15 cellular contexts compared by ENCODE assay signal in the genomic region with DNA sequence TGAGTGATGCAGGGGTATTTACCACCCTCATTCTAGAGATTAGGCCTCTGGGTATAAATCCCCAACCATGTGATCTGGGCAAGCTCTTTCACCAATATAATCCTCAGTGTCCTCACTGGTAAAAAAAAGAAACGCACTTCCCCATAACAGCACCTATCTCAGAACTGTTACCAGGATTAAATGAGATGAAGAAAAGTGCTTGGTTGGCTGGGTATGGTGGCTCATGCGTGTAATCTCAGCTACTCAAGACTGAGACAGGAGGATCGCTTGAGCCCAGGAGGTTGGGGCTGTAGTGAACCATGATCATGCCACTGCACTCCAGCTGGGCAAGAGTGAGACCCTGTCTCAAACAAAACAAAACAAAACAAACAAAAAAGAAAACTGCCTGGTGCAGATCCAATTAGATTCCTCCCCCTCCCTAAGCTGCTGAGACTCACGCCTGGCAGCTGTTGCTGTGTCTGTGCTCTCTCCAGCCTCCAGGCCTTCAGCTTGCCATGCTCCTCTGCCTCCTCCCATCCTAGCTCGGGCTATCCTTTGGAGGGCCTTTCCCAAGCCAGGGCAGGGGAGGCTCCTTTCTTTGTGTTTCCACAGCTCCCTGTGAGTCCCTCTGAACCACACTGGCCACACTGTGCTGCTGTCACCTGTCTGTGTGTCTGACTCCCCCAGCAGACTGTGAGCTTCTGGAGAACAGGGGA. TPM values are rescaled to one million over a fixed set of nuclear protein-coding genes. Genes with fewer than 3 reads are reported as not detected.
DNase-seq lines count a peak whose midpoint lies in the region; ATAC-seq, FAIRE-seq and TF ChIP-seq lines count a peak whose summit lies in the region.
"Had no signal": no experiment of that assay in that cellular context is flagged by ENCODE, and none has a peak within 500 bp of the region (broad histone marks: within the 10 kb centered on the region; RNA-seq: fewer than 3 reads in every experiment).

No MANE protein-coding gene starts in this region.

- H3K27me3 ChIP-seq in foreskin keratinocyte = no peaks in the 10 kb centered on the region
- H3K27me3 ChIP-seq: SJSA1 had no signal

- peak overlapping the region in 1 of 2 donors; percentile 50 for H3K27ac Mint-ChIP-seq in stimulated activated naive CD8-positive, alpha-beta T cell treated with anti-CD3 and anti-CD28 coated beads, Interleukin-15, amount 100 ng/mL, for 72 hours
- peak overlapping the region; percentile 98 for H3K27ac Mint-ChIP-seq in glutamatergic neuron (ENCODE audit: unreplicated experiment)
- H3K27ac Mint-ChIP-seq in natural killer cell treated with Interleukin-12 subunit alpha and Interleukin-12 subunit beta and Interleukin-15 and Interleukin-18, amount 100 ng/mL, for 72 hours = no peak overlapping the region

- no peak for TF ChIP-seq POLR2A in H54 (IDR thresholded peaks at IDR 0.05; ENCODE audit: low read depth, low read length)

- DNase-seq in stimulated activated naive CD8-positive, alpha-beta T cell treated with anti-CD3 and anti-CD28 coated beads, Interleukin-15, Interleukin-2, amounts not matched to agents 100 U/mL and 50 U/mL, for 24 hours = no peak
- no peak for DNase-seq in stimulated activated naive CD8-positive, alpha-beta T cell treated with anti-CD3 and anti-CD28 coated beads, Interleukin-15, amount 100 ng/mL, for 72 hours
- DNase-seq in NCI-H82 treated with DMSO at 0.1 percent for 48 hours (lab: John Stamatoyannopoulos, UW; ENCODE audit: unreplicated experiment) (peak; percentile 98), glutamatergic neuron (peak; percentile 51), H54 (ENCODE audit: insufficient read length, low spot score) (no peak), foreskin keratinocyte (no peak)
- no peak for DNase-seq in natural killer cell treated with Interleukin-12 subunit alpha and Interleukin-12 subunit beta and Interleukin-15 and Interleukin-18, amount 100 ng/mL, for 72 hours (ENCODE audit: low spot score)
- DNase-seq: GOT3, NCI-H1417 treated with DMSO at 0.1 percent for 48 hours, NCI-H2081 treated with DMSO at 0.1 percent for 48 hours, NCI-H2227 treated with DMSO at 0.1 percent for 48 hours had no signal

- H3K4me1 Mint-ChIP-seq in stimulated activated naive CD8-positive, alpha-beta T cell treated with anti-CD3 and anti-CD28 coated beads, Interleukin-15, amount 100 ng/mL, for 72 hours = no peaks in the 10 kb centered on the region
- H3K4me1 Mint-ChIP-seq in glutamatergic neuron (ENCODE audit: low read depth, unreplicated experiment) = peaks cover 9% of the 10 kb centered on the region
- H3K4me1 Mint-ChIP-seq in natural killer cell treated with Interleukin-12 subunit alpha and Interleukin-12 subunit beta and Interleukin-15 and Interleukin-18, amount 100 ng/mL, for 72 hours (ENCODE audit: low read depth in 2 of 2) = peaks cover 0 to 6% of the 10 kb centered on the region in 2 donors

- no peaks in the 10 kb centered on the region for H3K9me3 Mint-ChIP-seq in stimulated activated naive CD8-positive, alpha-beta T cell treated with anti-CD3 and anti-CD28 coated beads, Interleukin-15, amount 100 ng/mL, for 72 hours
- peaks cover 5% of the 10 kb centered on the region for H3K9me3 Mint-ChIP-seq in glutamatergic neuron (ENCODE audit: unreplicated experiment)
- H3K9me3 Mint-ChIP-seq in natural killer cell treated with Interleukin-12 subunit alpha and Interleukin-12 subunit beta and Interleukin-15 and Interleukin-18, amount 100 ng/mL, for 72 hours = no peaks in the 10 kb centered on the region

- no peaks in the 10 kb centered on the region for H3K27me3 Mint-ChIP-seq in stimulated activated naive CD8-positive, alpha-beta T cell treated with anti-CD3 and anti-CD28 coated beads, Interleukin-15, amount 100 ng/mL, for 72 hours
- H3K27me3 Mint-ChIP-seq in glutamatergic neuron (ENCODE audit: unreplicated experiment) = peaks cover 7% of the 10 kb centered on the region
- H3K27me3 Mint-ChIP-seq in natural killer cell treated with Interleukin-12 subunit alpha and Interleukin-12 subunit beta and Interleukin-15 and Interleukin-18, amount 100 ng/mL, for 72 hours = no peaks in the 10 kb centered on the region

- H3K36me3 Mint-ChIP-seq in glutamatergic neuron (ENCODE audit: unreplicated experiment) = peaks cover 7% of the 10 kb centered on the region
- no peaks in the 10 kb centered on the region for H3K36me3 Mint-ChIP-seq in natural killer cell treated with Interleukin-12 subunit alpha and Interleukin-12 subunit beta and Interleukin-15 and Interleukin-18, amount 100 ng/mL, for 72 hours

- H3K27ac ChIP-seq in foreskin keratinocyte = no peak overlapping the region
- H3K27ac ChIP-seq: C4-2B, SJSA1 had no signal

- no peak for FAIRE-seq in H54 (lab: Jason Lieb, UNC)

- peak; percentile 23 for ATAC-seq in stimulated activated naive CD8-positive, alpha-beta T cell treated with anti-CD3 and anti-CD28 coated beads, Interleukin-15, Interleukin-2, amounts not matched to agents 100 U/mL and 50 U/mL, for 24 hours
- no peak for ATAC-seq in stimulated activated naive CD8-positive, alpha-beta T cell treated with anti-CD3 and anti-CD28 coated beads, Interleukin-15, amount 100 ng/mL, for 72 hours
- ATAC-seq in foreskin keratinocyte = no peak
- ATAC-seq in natural killer cell treated with Interleukin-12 subunit alpha and Interleukin-12 subunit beta and Interleukin-15 and Interleukin-18, amount 100 ng/mL, for 72 hours = no peak

- TF ChIP-seq CTCF in glutamatergic neuron (IDR thresholded peaks at IDR 0.05; ENCODE audit: partially characterized antibody, unreplicated experiment) (no peak), foreskin keratinocyte (conservative IDR thresholded peaks at IDR 0.05) (no peak)

- H3K4me1 ChIP-seq in foreskin keratinocyte = no peaks in the 10 kb centered on the region
- H3K4me1 ChIP-seq: SJSA1 had no signal

- no peak overlapping the region for H3K4me3 Mint-ChIP-seq in stimulated activated naive CD8-positive, alpha-beta T cell treated with anti-CD3 and anti-CD28 coated beads, Interleukin-15, amount 100 ng/mL, for 72 hours
- peak overlapping the region; percentile 67 for H3K4me3 Mint-ChIP-seq in glutamatergic neuron (ENCODE audit: unreplicated experiment)
- H3K4me3 Mint-ChIP-seq in natural killer cell treated with Interleukin-12 subunit alpha and Interleukin-12 subunit beta and Interleukin-15 and Interleukin-18, amount 100 ng/mL, for 72 hours = no peak overlapping the region

RNA-seq across cellular contexts. Expression of gene CYB5RL, which starts 19.0 kb away (rescaled TPM):
- total RNA-seq in glutamatergic neuron (ENCODE audit: unreplicated experiment) (6.8 TPM), foreskin keratinocyte (2.5 and 2.8 TPM in 2 replicates)
- 2.1 and 2.6 TPM in 2 replicates for polyA plus RNA-seq in foreskin keratinocyte
- 10 to 100 TPM in 1 of 2 donors, 1 to 10 TPM in 1; 7.1 to 12.0 TPM for total RNA-seq in natural killer cell treated with Interleukin-12 subunit alpha and Interleukin-12 subunit beta and Interleukin-15 and Interleukin-18, amount 100 ng/mL, for 72 hours

RNA-seq across cellular contexts. Expression of gene MRPL37, which starts 19.2 kb away (rescaled TPM):
- total RNA-seq in glutamatergic neuron (ENCODE audit: unreplicated experiment) (50.9 TPM), foreskin keratinocyte (102 and 116 TPM in 2 replicates)
- polyA plus RNA-seq in foreskin keratinocyte = 126 and 138 TPM in 2 replicates
- 100 to 1,000 TPM; 109 to 158 TPM for total RNA-seq in natural killer cell treated with Interleukin-12 subunit alpha and Interleukin-12 subunit beta and Interleukin-15 and Interleukin-18, amount 100 ng/mL, for 72 hours

RNA-seq across cellular contexts. Expression of gene CDCP2, which starts 28.0 kb away (rescaled TPM):
- not detected for total RNA-seq in glutamatergic neuron (ENCODE audit: unreplicated experiment)
- total RNA-seq in foreskin keratinocyte = not detected in 2 replicates
- not detected in 2 replicates for polyA plus RNA-seq in foreskin keratinocyte
- total RNA-seq in natural killer cell treated with Interleukin-12 subunit alpha and Interleukin-12 subunit beta and Interleukin-15 and Interleukin-18, amount 100 ng/mL, for 72 hours = not detected
- total RNA-seq: K562, PC-3, SJSA1 had no signal
- polyA plus RNA-seq: K562 had no signal

Comparison
In these comparisons a context has a peak if more than half of its experiments do, and no peak if none do; other contexts are left out.
1. DNase-seq: peak in NCI-H82 treated with DMSO at 0.1 percent for 48 hours (single experiment) and glutamatergic neuron (single experiment); none in stimulated activated naive CD8-positive, alpha-beta T cell treated with anti-CD3 and anti-CD28 coated beads, Interleukin-15, Interleukin-2, amounts not matched to agents 100 U/mL and 50 U/mL, for 24 hours (single experiment), stimulated activated naive CD8-positive, alpha-beta T cell treated with anti-CD3 and anti-CD28 coated beads, Interleukin-15, amount 100 ng/mL, for 72 hours (0 of 2), H54 (single experiment), foreskin keratinocyte (0 of 2) and natural killer cell treated with Interleukin-12 subunit alpha and Interleukin-12 subunit beta and Interleukin-15 and Interleukin-18, amount 100 ng/mL, for 72 hours (single experiment).